In genomic region chr4:134408897-134409296, GRCh38 we compare ENCODE assay signal across 22 cellular contexts.
"Had no signal": no experiment of that assay in that cellular context is flagged by ENCODE, and none has a peak within 500 bp of the region (broad histone marks: within the 10 kb centered on the region; RNA-seq: fewer than 3 reads in every experiment).

No MANE protein-coding gene starts in this region.

- H3K9ac ChIP-seq: SK-N-SH had no signal

- ATAC-seq: T-cell had no signal

- H3K27ac ChIP-seq: SJSA1 had no signal

- FAIRE-seq: RCC 7860 had no signal

- H3K36me3 Mint-ChIP-seq: T-cell had no signal

- H3K27me3 Mint-ChIP-seq: T-cell had no signal

- H3K9me3 ChIP-seq: SK-N-SH had no signal

- H3K4me1 ChIP-seq: SJSA1 had no signal

- H3K4me3 Mint-ChIP-seq: T-cell had no signal

- H3K4me3 ChIP-seq: SJSA1 had no signal

- DNase-seq: KBM-7, MV-4-11, NCI-H1092, NCI-H1105 treated with DMSO at 0.1 percent for 48 hours, NCI-H1417 treated with DMSO at 0.1 percent for 48 hours, NCI-H146, NCI-H1694 treated with DMSO at 0.1 percent for 48 hours, NCI-H1930, NCI-H2081, NCI-H2107, NCI-H2171 treated with DMSO at 0.1 percent for 48 hours, NCI-H524, NCI-H526 treated with DMSO at 0.1 percent for 48 hours, NCI-H774, Right ventricle myocardium superior, RPMI8226, SIG-M5, SK-N-SH, SW 1271, T-cell had no signal

- H3K4me2 ChIP-seq: SK-N-SH had no signal

- H3K36me3 ChIP-seq: SJSA1 had no signal

- H3K4me1 Mint-ChIP-seq: T-cell had no signal

- H3K27ac Mint-ChIP-seq: T-cell had no signal

- H3K27me3 ChIP-seq: SJSA1 had no signal
